Comparison of ENCODE assay signal across 19 cellular contexts in genomic region chr20:32793059-32793458, GRCh38. TPM values are rescaled to one million over a fixed set of nuclear protein-coding genes. Genes with fewer than 3 reads are reported as not detected.
A peak's percentile ranks its signal among the peaks of the same experiment; 100 is the strongest.
DNase-seq lines count a peak whose midpoint lies in the region; ATAC-seq, FAIRE-seq and TF ChIP-seq lines count a peak whose summit lies in the region.
"Had no signal": no experiment of that assay in that cellular context is flagged by ENCODE, and none has a peak within 500 bp of the region (broad histone marks: within the 10 kb centered on the region; RNA-seq: fewer than 3 reads in every experiment).

No MANE protein-coding gene starts in this region.

- intact Hi-C loops in endothelial cell of umbilical vein (cut with micrococcal nuclease) (loop anchor here (5.0 kb wide), 1 partner anchor 214 kb away; the partner anchor contains the start of gene BPIFB2), prostate gland (cut with DNase I) (loop anchor here (5.0 to 10.0 kb wide), 2 partner anchors 302 to 509 kb away; no protein-coding TSS in a partner anchor)

- H3K27ac ChIP-seq in CD4-positive, CD25-positive, alpha-beta regulatory T cell (ENCODE audit: insufficient read depth, low read length, poor library complexity, severe bottlenecking): peak overlapping the region; percentile 56
- no peak overlapping the region for H3K27ac ChIP-seq in endothelial cell of umbilical vein (ENCODE audit: insufficient read depth, low read depth, low read length)
- H3K27ac ChIP-seq in prostate gland: no peak overlapping the region
- H3K27ac ChIP-seq: 22Rv1, C4-2B, transverse colon had no signal

- H3K9me3 Mint-ChIP-seq in CD4-positive, CD25-positive, alpha-beta regulatory T cell: peaks cover 0 to 2% (median 0%) of the 10 kb centered on the region in 7 donors
- H3K9me3 Mint-ChIP-seq: stimulated activated effector memory CD8-positive, alpha-beta T cell treated with anti-CD3 and anti-CD28 coated beads, Interleukin-12 subunit alpha, Interleukin-12 subunit beta, amount 100 ng/mL, for 72 hours had no signal

- peak overlapping the region; percentile 26 for H2AFZ ChIP-seq in endothelial cell of umbilical vein (ENCODE audit: low read depth, low read length)

- TF ChIP-seq POLR2A in endothelial cell of umbilical vein (IDR thresholded peaks at IDR 0.05; ENCODE audit: low read depth, low read length): no peak
- TF ChIP-seq POLR2A in prostate gland (IDR thresholded peaks at IDR 0.05): no peak

- peak; percentile 25 for DNase-seq in DMS 273 (lab: John Stamatoyannopoulos, UW; ENCODE audit: unreplicated experiment)
- DNase-seq in DMS 273 treated with DMSO at 0.1 percent for 48 hours (lab: John Stamatoyannopoulos, UW): no peak
- DNase-seq in CD4-positive, CD25-positive, alpha-beta regulatory T cell: no peak
- DNase-seq in SW480 (ENCODE audit: low spot score): peak; percentile 33
- DNase-seq in endothelial cell of umbilical vein (ENCODE audit: low read depth, low spot score): peak; percentile 12
- no peak for DNase-seq in HuH-7 (ENCODE audit: low spot score)
- no peak for DNase-seq in prostate gland (ENCODE audit: low spot score)
- no peak for DNase-seq in iPS-NIHi7 (ENCODE audit: extremely low spot score)
- DNase-seq: activated T-cell treated with anti-CD3 and anti-CD28 coated beads for 4 hours, cerebellar nuclear complex, NCI-H345, transverse colon had no signal

- BruUV-seq in endothelial cell of umbilical vein (replicated peaks; lab: Mats Ljungman, UMichigan): no TSS peak

- peaks cover 28% of the 10 kb centered on the region for H3K4me1 ChIP-seq in CD4-positive, CD25-positive, alpha-beta regulatory T cell (ENCODE audit: control insufficient read depth, insufficient read depth, low read length, poor library complexity, severe bottlenecking)
- H3K4me1 ChIP-seq in endothelial cell of umbilical vein (ENCODE audit: control insufficient read depth, extremely low read depth, insufficient read depth, low read length) (peaks cover 10% of the 10 kb centered on the region), prostate gland (replicated peaks) (no peaks in the 10 kb centered on the region)
- H3K4me1 ChIP-seq: transverse colon had no signal

- no peaks in the 10 kb centered on the region for H3K79me2 ChIP-seq in endothelial cell of umbilical vein (ENCODE audit: control insufficient read depth, insufficient read depth, low read length)

- WGBS in prostate gland: 76% methylated on average over 7 of the region's 7 CpGs

- no peak for TF ChIP-seq CTCF in endothelial cell of umbilical vein (IDR thresholded peaks at IDR 0.05; ENCODE audit: extremely low read depth in 1 of 2, insufficient read depth in 1 of 2, low read depth in 1 of 2, low read length in 2 of 2)
- no peak for TF ChIP-seq CTCF in prostate gland (IDR thresholded peaks at IDR 0.05)

- H3K9me3 ChIP-seq in CD4-positive, CD25-positive, alpha-beta regulatory T cell (ENCODE audit: control insufficient read depth in 2 of 2, low read length in 2 of 2): no peaks in the 10 kb centered on the region
- H3K9me3 ChIP-seq in endothelial cell of umbilical vein (replicated peaks; ENCODE audit: control insufficient read depth, insufficient read depth, low read length) (no peaks in the 10 kb centered on the region), prostate gland (no peaks in the 10 kb centered on the region)
- H3K9me3 ChIP-seq: transverse colon had no signal

- H3K4me3 ChIP-seq in CD4-positive, CD25-positive, alpha-beta regulatory T cell (ENCODE audit: low read depth, low read length): peak overlapping the region; percentile 49
- H3K4me3 ChIP-seq in endothelial cell of umbilical vein (replicated peaks in 1 of 3; ENCODE audit: insufficient read depth in 1 of 3, low read depth in 1 of 3, low read length in 3 of 3) (peak overlapping the region in 1 of 3 experiments; percentile 3), prostate gland (no peak overlapping the region)
- H3K4me3 ChIP-seq: skin epidermis, transverse colon had no signal

- dilution Hi-C loops in endothelial cell of umbilical vein (cut with MboI; ENCODE audit: extremely low pct_ligation_motif_present, low sequenced_read_pairs): no loop called here

- H3K27ac Mint-ChIP-seq in CD4-positive, CD25-positive, alpha-beta regulatory T cell: peak overlapping the region; percentile 83 to 87 (median 86)
- H3K27ac Mint-ChIP-seq: stimulated activated effector memory CD8-positive, alpha-beta T cell treated with anti-CD3 and anti-CD28 coated beads, Interleukin-12 subunit alpha, Interleukin-12 subunit beta, amount 100 ng/mL, for 72 hours had no signal

- no peaks in the 10 kb centered on the region for H3K27me3 ChIP-seq in CD4-positive, CD25-positive, alpha-beta regulatory T cell (ENCODE audit: control insufficient read depth, insufficient read depth, low read length)
- H3K27me3 ChIP-seq in endothelial cell of umbilical vein (ENCODE audit: control insufficient read depth in 2 of 2, insufficient read depth in 2 of 2, low read length in 2 of 2) (no peaks in the 10 kb centered on the region), prostate gland (replicated peaks; ENCODE audit: insufficient read depth) (no peaks in the 10 kb centered on the region)
- H3K27me3 ChIP-seq: foreskin keratinocyte, transverse colon had no signal

- no peaks in the 10 kb centered on the region for H3K9me1 ChIP-seq in endothelial cell of umbilical vein (replicated peaks; ENCODE audit: control insufficient read depth, extremely low read depth, insufficient read depth, low read length)

- CTCF ChIA-PET in endothelial cell of umbilical vein (lab: Charles Lee): interaction anchor here (1.0 to 1.3 kb wide), 5 partner anchors 13 to 303 kb away, joined by 3 to 4 read pairs (median 3); no protein-coding TSS in a partner anchor

- H3K36me3 Mint-ChIP-seq in CD4-positive, CD25-positive, alpha-beta regulatory T cell: no peaks in the 10 kb centered on the region
- H3K36me3 Mint-ChIP-seq: stimulated activated effector memory CD8-positive, alpha-beta T cell treated with anti-CD3 and anti-CD28 coated beads, Interleukin-12 subunit alpha, Interleukin-12 subunit beta, amount 100 ng/mL, for 72 hours had no signal

- H3K4me1 Mint-ChIP-seq in CD4-positive, CD25-positive, alpha-beta regulatory T cell: peaks cover 7 to 55% (median 26%) of the 10 kb centered on the region in 4 donors

- H3K27me3 Mint-ChIP-seq in CD4-positive, CD25-positive, alpha-beta regulatory T cell: no peaks in the 10 kb centered on the region

- H3K4me3 Mint-ChIP-seq in CD4-positive, CD25-positive, alpha-beta regulatory T cell: peak overlapping the region in 3 of 4 donors; percentile 43 to 76 (median 49)
- H3K4me3 Mint-ChIP-seq: stimulated activated effector memory CD8-positive, alpha-beta T cell treated with anti-CD3 and anti-CD28 coated beads, Interleukin-12 subunit alpha, Interleukin-12 subunit beta, amount 100 ng/mL, for 72 hours had no signal

- peak overlapping the region; percentile 50 for H3K4me2 ChIP-seq in endothelial cell of umbilical vein (ENCODE audit: insufficient read depth, low read length)

- POLR2A ChIA-PET in endothelial cell of umbilical vein (lab: Charles Lee): no interaction called here

- H3K36me3 ChIP-seq in CD4-positive, CD25-positive, alpha-beta regulatory T cell (ENCODE audit: control insufficient read depth, insufficient read depth, low read length): no peaks in the 10 kb centered on the region
- peaks cover 0 to 2% of the 10 kb centered on the region in 2 experiments for H3K36me3 ChIP-seq in endothelial cell of umbilical vein (ENCODE audit: control insufficient read depth in 2 of 2, extremely low read depth in 1 of 2, insufficient read depth in 2 of 2, low read length in 2 of 2)
- no peaks in the 10 kb centered on the region for H3K36me3 ChIP-seq in prostate gland
- H3K36me3 ChIP-seq: transverse colon had no signal

- no peaks in the 10 kb centered on the region for H4K20me1 ChIP-seq in endothelial cell of umbilical vein (replicated peaks; ENCODE audit: control insufficient read depth, extremely low read depth, insufficient read depth, low read length)

- no peak for FAIRE-seq in endothelial cell of umbilical vein (lab: Jason Lieb, UNC)
- FAIRE-seq: H1 had no signal

- ATAC-seq in CD4-positive, CD25-positive, alpha-beta regulatory T cell (ENCODE audit: low read depth in 2 of 2): no peak
- ATAC-seq: left lobe of liver had no signal

- H3K9ac ChIP-seq in endothelial cell of umbilical vein (replicated peaks; ENCODE audit: extremely low read depth, insufficient read depth, low read length): no peak overlapping the region

RNA-seq across cellular contexts. Expression of gene MAPRE1, which starts 26.7 kb away (rescaled TPM):
- 114 TPM for total RNA-seq in CD4-positive, CD25-positive, alpha-beta regulatory T cell
- 10 to 100 TPM; 81.3 to 99.4 (median 92.6) TPM for polyA plus RNA-seq in CD4-positive, CD25-positive, alpha-beta regulatory T cell
- 143 and 150 TPM in 2 replicates for total RNA-seq in endothelial cell of umbilical vein
- polyA plus RNA-seq in endothelial cell of umbilical vein: 46.4 and 71.6 TPM in 2 replicates
- polyA plus RNA-seq in endothelial cell of umbilical vein (2011; cell fraction: cytosol; rRNA removed): 72.3 and 85.6 TPM in 2 replicates
- polyA plus RNA-seq in endothelial cell of umbilical vein (2011; cell fraction: nucleus; rRNA removed): 40.4 and 59.9 TPM in 2 replicates
- polyA plus RNA-seq in endothelial cell of umbilical vein (2012): 143 and 174 TPM in 2 replicates
- 75.8 and 82.4 TPM in 2 replicates for polyA minus RNA-seq in endothelial cell of umbilical vein
- polyA minus RNA-seq in endothelial cell of umbilical vein (2011; cell fraction: cytosol; rRNA and poly(A)+ RNA removed): 52.8 TPM
- polyA minus RNA-seq in endothelial cell of umbilical vein (2011; cell fraction: nucleus; rRNA and poly(A)+ RNA removed): 27.6 and 36.4 TPM in 2 replicates
- 100 to 1,000 TPM in 1 of 2 donors, 10 to 100 TPM in 1; 65.4 to 136 TPM for total RNA-seq in prostate gland

RNA-seq across cellular contexts. Expression of gene DNMT3B, which starts 30.9 kb away (rescaled TPM):
- 0.47 TPM for total RNA-seq in CD4-positive, CD25-positive, alpha-beta regulatory T cell
- polyA plus RNA-seq in CD4-positive, CD25-positive, alpha-beta regulatory T cell: under 1 TPM in 1 of 4 donors, not detected in 3; 0.14 TPM
- total RNA-seq in endothelial cell of umbilical vein (6.8 TPM in 2 replicates), prostate gland (10 to 100 TPM in 1 of 2 donors, under 1 TPM in 1; 0.41 to 11.5 TPM)
- polyA plus RNA-seq in endothelial cell of umbilical vein: 3.2 and 3.6 TPM in 2 replicates
- polyA plus RNA-seq in endothelial cell of umbilical vein (2011; cell fraction: cytosol; rRNA removed): 3.0 and 3.2 TPM in 2 replicates
- polyA plus RNA-seq in endothelial cell of umbilical vein (2011; cell fraction: nucleus; rRNA removed): 11.3 and 11.9 TPM in 2 replicates
- polyA plus RNA-seq in endothelial cell of umbilical vein (2012): 4.4 and 4.7 TPM in 2 replicates
- polyA minus RNA-seq in endothelial cell of umbilical vein: 3.4 TPM in 2 replicates
- polyA minus RNA-seq in endothelial cell of umbilical vein (2011; cell fraction: cytosol; rRNA and poly(A)+ RNA removed): 3.8 TPM
- polyA minus RNA-seq in endothelial cell of umbilical vein (2011; cell fraction: nucleus; rRNA and poly(A)+ RNA removed): 2.9 and 3.7 TPM in 2 replicates

RNA-seq across cellular contexts. Expression of gene COMMD7, which starts 49.8 kb away (rescaled TPM):
- total RNA-seq in CD4-positive, CD25-positive, alpha-beta regulatory T cell: 52.3 TPM
- 100 to 1,000 TPM; 120 to 157 (median 140) TPM for polyA plus RNA-seq in CD4-positive, CD25-positive, alpha-beta regulatory T cell
- total RNA-seq in endothelial cell of umbilical vein (55.9 and 58.8 TPM in 2 replicates), prostate gland (10 to 100 TPM; 26.3 to 48.3 TPM)
- polyA plus RNA-seq in endothelial cell of umbilical vein: 72.9 and 76.0 TPM in 2 replicates
- 85.7 and 89.0 TPM in 2 replicates for polyA plus RNA-seq in endothelial cell of umbilical vein (2011; cell fraction: cytosol; rRNA removed)
- polyA plus RNA-seq in endothelial cell of umbilical vein (2011; cell fraction: nucleus; rRNA removed): 58.7 and 60.3 TPM in 2 replicates
- 78.0 and 85.7 TPM in 2 replicates for polyA plus RNA-seq in endothelial cell of umbilical vein (2012)
- polyA minus RNA-seq in endothelial cell of umbilical vein: 31.7 and 33.4 TPM in 2 replicates
- 26.8 TPM for polyA minus RNA-seq in endothelial cell of umbilical vein (2011; cell fraction: cytosol; rRNA and poly(A)+ RNA removed)
- polyA minus RNA-seq in endothelial cell of umbilical vein (2011; cell fraction: nucleus; rRNA and poly(A)+ RNA removed): 12.2 and 14.3 TPM in 2 replicates

Comparison
In these comparisons a context has a peak if more than half of its experiments do, and no peak if none do; other contexts are left out.
1. DNase-seq: peak in DMS 273 (single experiment), SW480 (single experiment) and endothelial cell of umbilical vein (single experiment); none in DMS 273 treated with DMSO at 0.1 percent for 48 hours (single experiment), CD4-positive, CD25-positive, alpha-beta regulatory T cell (0 of 3), HuH-7 (single experiment), prostate gland (single experiment) and iPS-NIHi7 (single experiment).